In genomic region chr1:150256549-150257341, GRCh38 we compare ENCODE assay signal across 7 cellular contexts. TPM values are rescaled to one million over a fixed set of nuclear protein-coding genes. Genes with fewer than 3 reads are reported as not detected.
DNase-seq lines count a peak whose midpoint lies in the region; ATAC-seq and TF ChIP-seq lines count a peak whose summit lies in the region.
"Had no signal": no experiment of that assay in that cellular context is flagged by ENCODE, and none has a peak within 500 bp of the region (broad histone marks: within the 10 kb centered on the region; RNA-seq: fewer than 3 reads in every experiment).

No MANE protein-coding gene starts in this region.

- no peaks in the 10 kb centered on the region for H3K36me3 ChIP-seq in BLaER1
- H3K36me3 ChIP-seq in liver (ENCODE audit: control insufficient read depth in 4 of 4, insufficient read depth in 3 of 4, low read depth in 1 of 4, low read length in 3 of 4) = no peaks in the 10 kb centered on the region

- H3K9me3 ChIP-seq in BLaER1 (no peaks in the 10 kb centered on the region), liver (ENCODE audit: control insufficient read depth in 4 of 4, low read length in 3 of 4) (no peaks in the 10 kb centered on the region)

- H3K27ac ChIP-seq in BLaER1 (no peak overlapping the region), liver (ENCODE audit: low read depth in 1 of 2, low read length in 2 of 2) (no peak overlapping the region)

- DNase-seq in SK-N-DZ (ENCODE audit: low spot score) (peak; percentile 89), NCI-H2196 treated with DMSO at 0.1 percent for 48 hours (lab: John Stamatoyannopoulos, UW; ENCODE audit: unreplicated experiment) (no peak)
- no peak for DNase-seq in activated naive CD8-positive, alpha-beta T cell treated with anti-CD3 and anti-CD28 coated beads, Interleukin-2, amount 50 U/mL, for 24 hours
- DNase-seq in activated naive CD4-positive, alpha-beta T cell treated with Interleukin-2 at 50 U/mL for 16 hours = no peak

- H3K27me3 Mint-ChIP-seq in activated naive CD8-positive, alpha-beta T cell treated with anti-CD3 and anti-CD28 coated beads, Interleukin-2, amount 50 U/mL, for 24 hours = peaks cover 34% of the 10 kb centered on the region

- H3K4me2 ChIP-seq in BLaER1 = peak overlapping the region; percentile 65

- peak in 1 of 2 donors; percentile 36 for TF ChIP-seq RAD21 in liver (IDR thresholded peaks at IDR 0.05)

- H3K9me3 Mint-ChIP-seq in activated naive CD8-positive, alpha-beta T cell treated with anti-CD3 and anti-CD28 coated beads, Interleukin-2, amount 50 U/mL, for 24 hours = no peaks in the 10 kb centered on the region

- TF ChIP-seq CTCF in liver (IDR thresholded peaks at IDR 0.05; ENCODE audit: low read depth, low read length, missing input control) = no peak

- H3K4me1 Mint-ChIP-seq in activated naive CD8-positive, alpha-beta T cell treated with anti-CD3 and anti-CD28 coated beads, Interleukin-2, amount 50 U/mL, for 24 hours = peaks cover 17% of the 10 kb centered on the region

- no peak overlapping the region for H3K4me3 Mint-ChIP-seq in activated naive CD8-positive, alpha-beta T cell treated with anti-CD3 and anti-CD28 coated beads, Interleukin-2, amount 50 U/mL, for 24 hours

- H3K27me3 ChIP-seq in BLaER1 (peaks cover 29% of the 10 kb centered on the region), liver (ENCODE audit: control insufficient read depth in 4 of 4, insufficient read depth in 4 of 4, low read length in 3 of 4) (no peaks in the 10 kb centered on the region)

- H3K36me3 Mint-ChIP-seq in activated naive CD8-positive, alpha-beta T cell treated with anti-CD3 and anti-CD28 coated beads, Interleukin-2, amount 50 U/mL, for 24 hours (ENCODE audit: low read depth) = no peaks in the 10 kb centered on the region

- 19% methylated on average over 14 of the region's 14 CpGs for WGBS in liver

- ATAC-seq in activated naive CD8-positive, alpha-beta T cell treated with anti-CD3 and anti-CD28 coated beads, Interleukin-2, amount 50 U/mL, for 24 hours = no peak

- no peak overlapping the region for H3K27ac Mint-ChIP-seq in activated naive CD8-positive, alpha-beta T cell treated with anti-CD3 and anti-CD28 coated beads, Interleukin-2, amount 50 U/mL, for 24 hours

- no peaks in the 10 kb centered on the region for H4K20me1 ChIP-seq in BLaER1

- 0 out of 2 replicates have a peak overlapping the region, but pooled peaks have one; percentile 3 for H3K9ac ChIP-seq in BLaER1
- H3K9ac ChIP-seq in liver (ENCODE audit: low read depth in 1 of 2, low read length in 2 of 2) = no peak overlapping the region

- H3K4me3 ChIP-seq in BLaER1 (no peak overlapping the region), liver (ENCODE audit: low read depth in 1 of 3, low read length in 3 of 3) (peak overlapping the region in 1 of 3 donors; percentile 31)

- peaks cover 27% of the 10 kb centered on the region for H3K4me1 ChIP-seq in BLaER1
- peaks cover 13 to 60% (median 57%) of the 10 kb centered on the region in 4 donors for H3K4me1 ChIP-seq in liver (ENCODE audit: control insufficient read depth in 4 of 4, insufficient read depth in 4 of 4, low read length in 3 of 4)

TF ChIP-seq in liver, 16 proteins besides CTCF, POLR2A, EP300 and RAD21:
- TF ChIP-seq SP1 (IDR thresholded peaks at IDR 0.05) (peak; percentile 72), HNF4A (conservative IDR thresholded peaks at IDR 0.05) (peak; percentile 24 to 45), NR2F2 (IDR thresholded peaks at IDR 0.05) (no peak), MAX (IDR thresholded peaks at IDR 0.05) (no peak), ATF3 (IDR thresholded peaks at IDR 0.05) (no peak), REST (IDR thresholded peaks at IDR 0.05) (peak; percentile 62), ZBTB33 (IDR thresholded peaks at IDR 0.05) (no peak), GABPA (IDR thresholded peaks at IDR 0.05 in 1 of 2, conservative IDR thresholded peaks at IDR 0.05 in 1 of 2) (no peak), FOXA1 (IDR thresholded peaks at IDR 0.05) (no peak), RXRA (IDR thresholded peaks at IDR 0.05) (peak; percentile 58 to 77), JUND (IDR thresholded peaks at IDR 0.05) (no peak), EGR1 (IDR thresholded peaks at IDR 0.05; ENCODE audit: low read depth in 2 of 2) (no peak), HNF4G (IDR thresholded peaks at IDR 0.05) (no peak)

RNA-seq across cellular contexts. Expression of gene CA14, which starts 0.8 kb away (rescaled TPM):
- polyA plus RNA-seq in SK-N-DZ (2014; cell fraction: cytosol; rRNA removed) = 39.9 and 40.7 TPM in 2 replicates
- 51.7 and 53.4 TPM in 2 replicates for polyA plus RNA-seq in SK-N-DZ (2014; cell fraction: nucleus; rRNA removed)
- total RNA-seq in liver = 1 to 10 TPM in 1 of 2 donors, under 1 TPM in 1; 0.42 to 2.7 TPM
- polyA plus RNA-seq in liver = 1 to 10 TPM in 1 of 2 donors, under 1 TPM in 1; 0.22 to 2.0 TPM
- total RNA-seq: T-helper 1 cell treated with Interleukin-12 subunit alpha and Interleukin-12 subunit beta and Interleukin-4 antibody, amounts not matched to agents 30 ng/mL and 1 ng/mL, for 36 hours had no signal

RNA-seq across cellular contexts. Expression of gene APH1A, which starts 12.1 kb away (rescaled TPM):
- polyA plus RNA-seq in SK-N-DZ (2014; cell fraction: cytosol; rRNA removed) = 241 and 259 TPM in 2 replicates
- 157 and 245 TPM in 2 replicates for polyA plus RNA-seq in SK-N-DZ (2014; cell fraction: nucleus; rRNA removed)
- total RNA-seq in liver = 10 to 100 TPM; 48.9 to 65.3 TPM
- polyA plus RNA-seq in liver = 10 to 100 TPM; 25.1 to 93.6 TPM

RNA-seq across cellular contexts. Expression of gene C1orf54, which starts 15.8 kb away (rescaled TPM):
- polyA plus RNA-seq in SK-N-DZ (2014; cell fraction: cytosol; rRNA removed) = 3.7 and 11.2 TPM in 2 replicates
- 1.7 and 5.0 TPM in 2 replicates for polyA plus RNA-seq in SK-N-DZ (2014; cell fraction: nucleus; rRNA removed)
- total RNA-seq in liver = 10 to 100 TPM in 1 of 2 donors, 1 to 10 TPM in 1; 2.3 to 10.8 TPM
- 1 to 10 TPM; 3.3 to 5.6 TPM for polyA plus RNA-seq in liver

RNA-seq across cellular contexts. Expression of gene ANP32E, which starts 20.8 kb away (rescaled TPM):
- polyA plus RNA-seq in SK-N-DZ (2014; cell fraction: cytosol; rRNA removed) = 113 and 124 TPM in 2 replicates
- polyA plus RNA-seq in SK-N-DZ (2014; cell fraction: nucleus; rRNA removed) = 46.3 and 57.7 TPM in 2 replicates
- 10 to 100 TPM in 1 of 2 donors, 1 to 10 TPM in 1; 8.8 to 40.6 TPM for total RNA-seq in liver
- polyA plus RNA-seq in liver = 10 to 100 TPM; 10.5 to 41.5 TPM

RNA-seq across cellular contexts. Expression of gene CIART, which starts 25.6 kb away (rescaled TPM):
- polyA plus RNA-seq in SK-N-DZ (2014; cell fraction: cytosol; rRNA removed) = 13.1 and 13.9 TPM in 2 replicates
- polyA plus RNA-seq in SK-N-DZ (2014; cell fraction: nucleus; rRNA removed) = 10.6 and 16.1 TPM in 2 replicates
- total RNA-seq in liver = 1 to 10 TPM in 1 of 2 donors, under 1 TPM in 1; 0.51 to 1.8 TPM
- polyA plus RNA-seq in liver = 1 to 10 TPM; 2.0 to 7.1 TPM
